8 cellular contexts compared by ENCODE assay signal in genomic region chr1:202349263-202349928, GRCh38. TPM values are rescaled to one million over a fixed set of nuclear protein-coding genes. Genes with fewer than 3 reads are reported as not detected.
DNase-seq lines count a peak whose midpoint lies in the region; ATAC-seq and TF ChIP-seq lines count a peak whose summit lies in the region.

No MANE protein-coding gene starts in this region.

- peak overlapping the region; percentile 51 to 97 (median 86) for H3K27ac Mint-ChIP-seq in CD8-positive, alpha-beta memory T cell

- H3K27me3 ChIP-seq in CD8-positive, alpha-beta memory T cell (ENCODE audit: insufficient read depth, low read length, poor library complexity, severe bottlenecking) = no peaks in the 10 kb centered on the region
- H3K27me3 ChIP-seq in testis = no peaks in the 10 kb centered on the region

- CTCF ChIA-PET in CD8-positive, alpha-beta memory T cell (lab: Charles Lee) = no interaction called here
- CTCF ChIA-PET in RWPE1 (lab: Yijun Ruan, JAX) = interaction anchor here (0.6 to 1.1 kb wide), 4 partner anchors 24 to 251 kb away, joined by 3 to 4 read pairs (median 3); no protein-coding TSS in a partner anchor

- no peaks in the 10 kb centered on the region for H3K9me3 ChIP-seq in CD8-positive, alpha-beta memory T cell (ENCODE audit: low read length)
- H3K9me3 ChIP-seq in testis = no peaks in the 10 kb centered on the region

- H3K4me3 Mint-ChIP-seq in CD8-positive, alpha-beta memory T cell = peak overlapping the region; percentile 89 to 100 (median 93)

- TF ChIP-seq POLR2A in lower leg skin (IDR thresholded peaks at IDR 0.05) = no peak
- TF ChIP-seq POLR2A in testis (IDR thresholded peaks at IDR 0.05) = no peak

- peaks cover 15% of the 10 kb centered on the region for H3K4me1 ChIP-seq in CD8-positive, alpha-beta memory T cell (ENCODE audit: insufficient read depth, low read length)
- peaks cover 5% of the 10 kb centered on the region for H3K4me1 ChIP-seq in testis

- POLR2A ChIA-PET in CD8-positive, alpha-beta memory T cell (lab: Charles Lee) = no interaction called here
- POLR2A ChIA-PET in RWPE1 (lab: Yijun Ruan, JAX; ENCODE audit: low non-redundant PET) = interaction anchor here (0.6 kb wide), 1 partner anchor 41 kb away, joined by 6 read pairs; no protein-coding TSS in a partner anchor

- intact Hi-C loops in lower leg skin (cut with DNase I; ENCODE audit: low total_unique reads) (no loop called here), testis (cut with DNase I; ENCODE audit: low total_unique reads) (no loop called here)

- WGBS in lower leg skin, 2 donors = 6 to 7% methylated on average over 10 of the region's 10 CpGs
- WGBS in testis, 2 donors = 6 to 8% methylated on average over 10 of the region's 10 CpGs

- H3K27ac ChIP-seq in CD8-positive, alpha-beta memory T cell (ENCODE audit: low read depth, low read length) = peak overlapping the region; percentile 83
- peak overlapping the region; percentile 82 for H3K27ac ChIP-seq in RWPE1
- peak overlapping the region in 1 of 2 donors; percentile 94 for H3K27ac ChIP-seq in coronary artery
- H3K27ac ChIP-seq in testis = peak overlapping the region in 1 of 2 donors; percentile 82

- peaks cover 0 to 7% (median 0%) of the 10 kb centered on the region in 3 donors for H3K36me3 Mint-ChIP-seq in CD8-positive, alpha-beta memory T cell

- no peaks in the 10 kb centered on the region for H3K36me3 ChIP-seq in CD8-positive, alpha-beta memory T cell (ENCODE audit: insufficient read depth, low read length)
- no peaks in the 10 kb centered on the region for H3K36me3 ChIP-seq in testis (ENCODE audit: low read depth, missing control alignments)

- peak; percentile 28 for ATAC-seq in HG02938 (IDR thresholded peaks at IDR 0.05; ENCODE audit: unreplicated experiment)

- peak in 2 of 5 donors; percentile 2 to 18 for DNase-seq in CD8-positive, alpha-beta memory T cell
- DNase-seq in RWPE1 (ENCODE audit: low spot score) (no peak), coronary artery (ENCODE audit: low spot score) (no peak), lower leg skin (ENCODE audit: low spot score in 2 of 2) (no peak), testis (no peak), NCI-H2196 treated with DMSO at 0.1 percent for 48 hours (lab: John Stamatoyannopoulos, UW; ENCODE audit: unreplicated experiment) (no peak), iPS-NIHi11 (ENCODE audit: low spot score) (no peak)

- no peaks in the 10 kb centered on the region for H3K27me3 Mint-ChIP-seq in CD8-positive, alpha-beta memory T cell

- TF ChIP-seq CTCF in RWPE1 (conservative IDR thresholded peaks at IDR 0.05; ENCODE audit: low read depth) (no peak), coronary artery (IDR thresholded peaks at IDR 0.05) (no peak), lower leg skin (IDR thresholded peaks at IDR 0.05) (no peak), testis (IDR thresholded peaks at IDR 0.05) (no peak)

- peak overlapping the region; percentile 87 for H3K4me3 ChIP-seq in CD8-positive, alpha-beta memory T cell (ENCODE audit: low read length)
- H3K4me3 ChIP-seq in coronary artery (peak overlapping the region; percentile 96), lower leg skin (ENCODE audit: low read depth, poor library complexity, severe bottlenecking) (peak overlapping the region; percentile 88), testis (peak overlapping the region; percentile 78 to 85)

- H3K4me1 Mint-ChIP-seq in CD8-positive, alpha-beta memory T cell = peaks cover 23 to 36% (median 34%) of the 10 kb centered on the region in 3 donors

- no peaks in the 10 kb centered on the region for H3K9me3 Mint-ChIP-seq in CD8-positive, alpha-beta memory T cell

RNA-seq across cellular contexts. Expression of gene PPP1R12B, which starts 0.9 kb away (rescaled TPM):
- total RNA-seq in CD8-positive, alpha-beta memory T cell = 10 to 100 TPM; 11.9 to 13.1 TPM
- polyA plus RNA-seq in CD8-positive, alpha-beta memory T cell = 11.7 TPM
- total RNA-seq in lower leg skin (10 to 100 TPM; 14.6 to 50.8 (median 30.6) TPM), testis (10 to 100 TPM; 54.6 to 61.2 TPM)
- 32.6 TPM for polyA plus RNA-seq in testis (ENCODE audit: insufficient read depth, low read depth, low replicate concordance)

RNA-seq across cellular contexts. Expression of gene UBE2T, which starts 7.7 kb away (rescaled TPM):
- total RNA-seq in CD8-positive, alpha-beta memory T cell = 10 to 100 TPM; 71.8 to 76.9 TPM
- 6.8 TPM for polyA plus RNA-seq in CD8-positive, alpha-beta memory T cell
- total RNA-seq in lower leg skin (1 to 10 TPM; 1.2 to 3.5 (median 2.8) TPM), testis (10 to 100 TPM; 29.9 to 43.9 TPM)
- 49.0 TPM for polyA plus RNA-seq in testis (ENCODE audit: insufficient read depth, low read depth, low replicate concordance)

Comparison
In these comparisons a context has a peak if more than half of its experiments do, and no peak if none do; other contexts are left out.
1. RNA of gene UBE2T, which starts 7.7 kb away (total RNA-seq): 71.8 to 76.9 TPM in CD8-positive, alpha-beta memory T cell and 29.9 to 43.9 TPM in testis; 1.2 to 3.5 TPM in lower leg skin; every median in the first group is over 4 times any median in the second.
2. Peak in every context shown above with its lines, with median percentiles within 50 percentile points of each other: H3K4me3 ChIP-seq.